In genomic region chr3:194312743-194313281, GRCh38 we compare ENCODE assay signal across 1 cellular context.
TF ChIP-seq lines count a peak whose summit lies in the region.

No MANE protein-coding gene starts in this region.

TF ChIP-seq in A549, 52 proteins besides CTCF, POLR2A, EP300 and RAD21 (continued from another document):
- TF ChIP-seq REST (IDR thresholded peaks at IDR 0.05) (no peak), HDAC2 (IDR thresholded peaks at IDR 0.05) (no peak), KDM1A (IDR thresholded peaks at IDR 0.05; ENCODE audit: low read depth) (no peak), BHLHE40 (IDR thresholded peaks at IDR 0.05; ENCODE audit: low read depth, low read length) (0 out of 2 replicates have a peak, but pooled peaks have one; percentile 17)
TF ChIP-seq in A549: peak in this region for 6.
